2 cellular contexts compared by ENCODE assay signal in the genomic region with DNA sequence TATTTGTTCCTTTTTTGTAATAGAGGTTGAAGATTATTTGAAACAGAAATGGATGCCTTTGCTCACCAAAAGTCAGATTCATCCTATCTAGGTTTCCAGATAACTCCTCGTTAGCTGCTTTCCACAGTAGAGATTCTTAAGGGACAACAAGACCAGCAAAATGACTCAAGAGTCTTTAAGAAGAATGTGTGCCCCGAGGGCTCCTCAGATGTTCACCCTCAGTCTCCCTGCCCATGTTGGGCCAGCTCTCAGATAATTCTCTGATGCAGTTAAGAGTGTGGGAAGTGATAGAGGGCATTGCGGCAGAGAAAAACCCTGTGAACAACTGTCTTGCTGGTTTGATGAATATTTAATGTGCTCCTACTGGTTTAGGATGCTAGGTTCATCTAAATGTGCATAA.
TF ChIP-seq lines count a peak whose summit lies in the region.

No MANE protein-coding gene starts in this region.

TF ChIP-seq in GM23338, 12 proteins besides CTCF, POLR2A, EP300 and RAD21 (continued from another document):
- TF ChIP-seq, protein P1, sequence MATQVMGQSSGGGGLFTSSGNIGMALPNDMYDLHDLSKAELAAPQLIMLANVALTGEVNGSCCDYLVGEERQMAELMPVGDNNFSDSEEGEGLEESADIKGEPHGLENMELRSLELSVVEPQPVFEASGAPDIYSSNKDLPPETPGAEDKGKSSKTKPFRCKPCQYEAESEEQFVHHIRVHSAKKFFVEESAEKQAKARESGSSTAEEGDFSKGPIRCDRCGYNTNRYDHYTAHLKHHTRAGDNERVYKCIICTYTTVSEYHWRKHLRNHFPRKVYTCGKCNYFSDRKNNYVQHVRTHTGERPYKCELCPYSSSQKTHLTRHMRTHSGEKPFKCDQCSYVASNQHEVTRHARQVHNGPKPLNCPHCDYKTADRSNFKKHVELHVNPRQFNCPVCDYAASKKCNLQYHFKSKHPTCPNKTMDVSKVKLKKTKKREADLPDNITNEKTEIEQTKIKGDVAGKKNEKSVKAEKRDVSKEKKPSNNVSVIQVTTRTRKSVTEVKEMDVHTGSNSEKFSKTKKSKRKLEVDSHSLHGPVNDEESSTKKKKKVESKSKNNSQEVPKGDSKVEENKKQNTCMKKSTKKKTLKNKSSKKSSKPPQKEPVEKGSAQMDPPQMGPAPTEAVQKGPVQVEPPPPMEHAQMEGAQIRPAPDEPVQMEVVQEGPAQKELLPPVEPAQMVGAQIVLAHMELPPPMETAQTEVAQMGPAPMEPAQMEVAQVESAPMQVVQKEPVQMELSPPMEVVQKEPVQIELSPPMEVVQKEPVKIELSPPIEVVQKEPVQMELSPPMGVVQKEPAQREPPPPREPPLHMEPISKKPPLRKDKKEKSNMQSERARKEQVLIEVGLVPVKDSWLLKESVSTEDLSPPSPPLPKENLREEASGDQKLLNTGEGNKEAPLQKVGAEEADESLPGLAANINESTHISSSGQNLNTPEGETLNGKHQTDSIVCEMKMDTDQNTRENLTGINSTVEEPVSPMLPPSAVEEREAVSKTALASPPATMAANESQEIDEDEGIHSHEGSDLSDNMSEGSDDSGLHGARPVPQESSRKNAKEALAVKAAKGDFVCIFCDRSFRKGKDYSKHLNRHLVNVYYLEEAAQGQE (IDR thresholded peaks at IDR 0.05; ENCODE audit: unreplicated experiment), result no peak
- TF ChIP-seq ZNF331 (CRISPR knock-in tag; IDR thresholded peaks at IDR 0.05; ENCODE audit: low read depth) (no peak), POLR2AphosphoS5 (IDR thresholded peaks at IDR 0.05; ENCODE audit: low read depth) (no peak), ZNF114 (CRISPR knock-in tag; IDR thresholded peaks at IDR 0.05) (no peak)
- TF ChIP-seq, protein P2, sequence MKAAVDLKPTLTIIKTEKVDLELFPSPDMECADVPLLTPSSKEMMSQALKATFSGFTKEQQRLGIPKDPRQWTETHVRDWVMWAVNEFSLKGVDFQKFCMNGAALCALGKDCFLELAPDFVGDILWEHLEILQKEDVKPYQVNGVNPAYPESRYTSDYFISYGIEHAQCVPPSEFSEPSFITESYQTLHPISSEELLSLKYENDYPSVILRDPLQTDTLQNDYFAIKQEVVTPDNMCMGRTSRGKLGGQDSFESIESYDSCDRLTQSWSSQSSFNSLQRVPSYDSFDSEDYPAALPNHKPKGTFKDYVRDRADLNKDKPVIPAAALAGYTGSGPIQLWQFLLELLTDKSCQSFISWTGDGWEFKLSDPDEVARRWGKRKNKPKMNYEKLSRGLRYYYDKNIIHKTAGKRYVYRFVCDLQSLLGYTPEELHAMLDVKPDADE (IDR thresholded peaks at IDR 0.05), result no peak

TF ChIP-seq in WTC11, 78 proteins besides CTCF, POLR2A, EP300 and RAD21 (continued from another document):
- TF ChIP-seq, protein P3, sequence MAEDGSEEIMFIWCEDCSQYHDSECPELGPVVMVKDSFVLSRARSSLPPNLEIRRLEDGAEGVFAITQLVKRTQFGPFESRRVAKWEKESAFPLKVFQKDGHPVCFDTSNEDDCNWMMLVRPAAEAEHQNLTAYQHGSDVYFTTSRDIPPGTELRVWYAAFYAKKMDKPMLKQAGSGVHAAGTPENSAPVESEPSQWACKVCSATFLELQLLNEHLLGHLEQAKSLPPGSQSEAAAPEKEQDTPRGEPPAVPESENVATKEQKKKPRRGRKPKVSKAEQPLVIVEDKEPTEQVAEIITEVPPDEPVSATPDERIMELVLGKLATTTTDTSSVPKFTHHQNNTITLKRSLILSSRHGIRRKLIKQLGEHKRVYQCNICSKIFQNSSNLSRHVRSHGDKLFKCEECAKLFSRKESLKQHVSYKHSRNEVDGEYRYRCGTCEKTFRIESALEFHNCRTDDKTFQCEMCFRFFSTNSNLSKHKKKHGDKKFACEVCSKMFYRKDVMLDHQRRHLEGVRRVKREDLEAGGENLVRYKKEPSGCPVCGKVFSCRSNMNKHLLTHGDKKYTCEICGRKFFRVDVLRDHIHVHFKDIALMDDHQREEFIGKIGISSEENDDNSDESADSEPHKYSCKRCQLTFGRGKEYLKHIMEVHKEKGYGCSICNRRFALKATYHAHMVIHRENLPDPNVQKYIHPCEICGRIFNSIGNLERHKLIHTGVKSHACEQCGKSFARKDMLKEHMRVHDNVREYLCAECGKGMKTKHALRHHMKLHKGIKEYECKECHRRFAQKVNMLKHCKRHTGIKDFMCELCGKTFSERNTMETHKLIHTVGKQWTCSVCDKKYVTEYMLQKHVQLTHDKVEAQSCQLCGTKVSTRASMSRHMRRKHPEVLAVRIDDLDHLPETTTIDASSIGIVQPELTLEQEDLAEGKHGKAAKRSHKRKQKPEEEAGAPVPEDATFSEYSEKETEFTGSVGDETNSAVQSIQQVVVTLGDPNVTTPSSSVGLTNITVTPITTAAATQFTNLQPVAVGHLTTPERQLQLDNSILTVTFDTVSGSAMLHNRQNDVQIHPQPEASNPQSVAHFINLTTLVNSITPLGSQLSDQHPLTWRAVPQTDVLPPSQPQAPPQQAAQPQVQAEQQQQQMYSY (CRISPR knock-in tag; IDR thresholded peaks at IDR 0.05), result no peak
- TF ChIP-seq ZNF232 (CRISPR knock-in tag; IDR thresholded peaks at IDR 0.05) (no peak), ZNF121 (CRISPR knock-in tag; IDR thresholded peaks at IDR 0.05) (no peak), KAT7 (CRISPR knock-in tag; IDR thresholded peaks at IDR 0.05; ENCODE audit: borderline replicate concordance) (no peak), ATF1 (CRISPR knock-in tag; IDR thresholded peaks at IDR 0.05) (no peak), ZNF263 (CRISPR knock-in tag; IDR thresholded peaks at IDR 0.05; ENCODE audit: low read depth) (no peak), NR2C2 (CRISPR knock-in tag; IDR thresholded peaks at IDR 0.05) (no peak), NFYB (CRISPR knock-in tag; conservative IDR thresholded peaks at IDR 0.05; ENCODE audit: low read depth) (no peak), SMAD4 (CRISPR knock-in tag; IDR thresholded peaks at IDR 0.05) (no peak), NFE2L1 (CRISPR knock-in tag; IDR thresholded peaks at IDR 0.05) (no peak)
- TF ChIP-seq, protein P4, sequence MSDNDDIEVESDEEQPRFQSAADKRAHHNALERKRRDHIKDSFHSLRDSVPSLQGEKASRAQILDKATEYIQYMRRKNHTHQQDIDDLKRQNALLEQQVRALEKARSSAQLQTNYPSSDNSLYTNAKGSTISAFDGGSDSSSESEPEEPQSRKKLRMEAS (CRISPR knock-in tag; IDR thresholded peaks at IDR 0.05), result no peak
- TF ChIP-seq, protein P5, sequence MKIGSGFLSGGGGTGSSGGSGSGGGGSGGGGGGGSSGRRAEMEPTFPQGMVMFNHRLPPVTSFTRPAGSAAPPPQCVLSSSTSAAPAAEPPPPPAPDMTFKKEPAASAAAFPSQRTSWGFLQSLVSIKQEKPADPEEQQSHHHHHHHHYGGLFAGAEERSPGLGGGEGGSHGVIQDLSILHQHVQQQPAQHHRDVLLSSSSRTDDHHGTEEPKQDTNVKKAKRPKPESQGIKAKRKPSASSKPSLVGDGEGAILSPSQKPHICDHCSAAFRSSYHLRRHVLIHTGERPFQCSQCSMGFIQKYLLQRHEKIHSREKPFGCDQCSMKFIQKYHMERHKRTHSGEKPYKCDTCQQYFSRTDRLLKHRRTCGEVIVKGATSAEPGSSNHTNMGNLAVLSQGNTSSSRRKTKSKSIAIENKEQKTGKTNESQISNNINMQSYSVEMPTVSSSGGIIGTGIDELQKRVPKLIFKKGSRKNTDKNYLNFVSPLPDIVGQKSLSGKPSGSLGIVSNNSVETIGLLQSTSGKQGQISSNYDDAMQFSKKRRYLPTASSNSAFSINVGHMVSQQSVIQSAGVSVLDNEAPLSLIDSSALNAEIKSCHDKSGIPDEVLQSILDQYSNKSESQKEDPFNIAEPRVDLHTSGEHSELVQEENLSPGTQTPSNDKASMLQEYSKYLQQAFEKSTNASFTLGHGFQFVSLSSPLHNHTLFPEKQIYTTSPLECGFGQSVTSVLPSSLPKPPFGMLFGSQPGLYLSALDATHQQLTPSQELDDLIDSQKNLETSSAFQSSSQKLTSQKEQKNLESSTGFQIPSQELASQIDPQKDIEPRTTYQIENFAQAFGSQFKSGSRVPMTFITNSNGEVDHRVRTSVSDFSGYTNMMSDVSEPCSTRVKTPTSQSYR (CRISPR knock-in tag; IDR thresholded peaks at IDR 0.05), result no peak
- TF ChIP-seq, protein P6, sequence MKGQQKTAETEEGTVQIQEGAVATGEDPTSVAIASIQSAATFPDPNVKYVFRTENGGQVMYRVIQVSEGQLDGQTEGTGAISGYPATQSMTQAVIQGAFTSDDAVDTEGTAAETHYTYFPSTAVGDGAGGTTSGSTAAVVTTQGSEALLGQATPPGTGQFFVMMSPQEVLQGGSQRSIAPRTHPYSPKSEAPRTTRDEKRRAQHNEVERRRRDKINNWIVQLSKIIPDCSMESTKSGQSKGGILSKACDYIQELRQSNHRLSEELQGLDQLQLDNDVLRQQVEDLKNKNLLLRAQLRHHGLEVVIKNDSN (CRISPR knock-in tag; IDR thresholded peaks at IDR 0.05), result no peak
- TF ChIP-seq, protein P7, sequence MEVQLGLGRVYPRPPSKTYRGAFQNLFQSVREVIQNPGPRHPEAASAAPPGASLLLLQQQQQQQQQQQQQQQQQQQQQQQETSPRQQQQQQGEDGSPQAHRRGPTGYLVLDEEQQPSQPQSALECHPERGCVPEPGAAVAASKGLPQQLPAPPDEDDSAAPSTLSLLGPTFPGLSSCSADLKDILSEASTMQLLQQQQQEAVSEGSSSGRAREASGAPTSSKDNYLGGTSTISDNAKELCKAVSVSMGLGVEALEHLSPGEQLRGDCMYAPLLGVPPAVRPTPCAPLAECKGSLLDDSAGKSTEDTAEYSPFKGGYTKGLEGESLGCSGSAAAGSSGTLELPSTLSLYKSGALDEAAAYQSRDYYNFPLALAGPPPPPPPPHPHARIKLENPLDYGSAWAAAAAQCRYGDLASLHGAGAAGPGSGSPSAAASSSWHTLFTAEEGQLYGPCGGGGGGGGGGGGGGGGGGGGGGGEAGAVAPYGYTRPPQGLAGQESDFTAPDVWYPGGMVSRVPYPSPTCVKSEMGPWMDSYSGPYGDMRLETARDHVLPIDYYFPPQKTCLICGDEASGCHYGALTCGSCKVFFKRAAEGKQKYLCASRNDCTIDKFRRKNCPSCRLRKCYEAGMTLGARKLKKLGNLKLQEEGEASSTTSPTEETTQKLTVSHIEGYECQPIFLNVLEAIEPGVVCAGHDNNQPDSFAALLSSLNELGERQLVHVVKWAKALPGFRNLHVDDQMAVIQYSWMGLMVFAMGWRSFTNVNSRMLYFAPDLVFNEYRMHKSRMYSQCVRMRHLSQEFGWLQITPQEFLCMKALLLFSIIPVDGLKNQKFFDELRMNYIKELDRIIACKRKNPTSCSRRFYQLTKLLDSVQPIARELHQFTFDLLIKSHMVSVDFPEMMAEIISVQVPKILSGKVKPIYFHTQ (CRISPR knock-in tag; IDR thresholded peaks at IDR 0.05), result no peak
